Comparison of ENCODE assay signal across 15 cellular contexts in genomic region chr17:332023-332422, GRCh38. TPM values are rescaled to one million over a fixed set of nuclear protein-coding genes. Genes with fewer than 3 reads are reported as not detected.
A peak's percentile ranks its signal among the peaks of the same experiment; 100 is the strongest.
DNase-seq lines count a peak whose midpoint lies in the region; ATAC-seq and TF ChIP-seq lines count a peak whose summit lies in the region.
"Had no signal": no experiment of that assay in that cellular context is flagged by ENCODE, and none has a peak within 500 bp of the region (broad histone marks: within the 10 kb centered on the region; RNA-seq: fewer than 3 reads in every experiment).

No MANE protein-coding gene starts in this region.

- H3K4me3 ChIP-seq in RWPE2 (ENCODE audit: severe bottlenecking) (no peak overlapping the region), dorsolateral prefrontal cortex (peak overlapping the region in 56 of 59 donors; percentile 6 to 67 (median 42)), mucosa of descending colon (no peak overlapping the region), A673 (ENCODE audit: low read depth, low read length, poor library complexity, severe bottlenecking) (no peak overlapping the region), SK-N-SH (ENCODE audit: low read depth in 2 of 2, low read length in 1 of 2) (no peak overlapping the region)
- H3K4me3 ChIP-seq: K562 had no signal

- intact Hi-C loops in dorsolateral prefrontal cortex (cut with DNase I) = no loop called here
- intact Hi-C loops in mucosa of descending colon (cut with DNase I, micrococcal nuclease) = no loop called here
- intact Hi-C loops in A673 (cut with micrococcal nuclease; ENCODE audit: unreplicated experiment) = no loop called here

- in situ Hi-C loops in GM13977 (cut with MboI; ENCODE audit: low pct_unique_long_range_greater_than_20kb, low sequenced_read_pairs, unreplicated experiment) = no loop called here

- POLR2A ChIA-PET in A673 (lab: Charles Lee; ENCODE audit: low non-redundant PET) = no interaction called here
- POLR2A ChIA-PET in SK-N-SH (lab: Yijun Ruan, JAX) = no interaction called here

- H3K9ac ChIP-seq in SK-N-SH = no peak overlapping the region

- H3K27ac Mint-ChIP-seq in stimulated activated effector memory CD8-positive, alpha-beta T cell treated with anti-CD3 and anti-CD28 coated beads, Interleukin-12 subunit alpha, Interleukin-12 subunit beta, amount 100 ng/mL, for 72 hours = peak overlapping the region; percentile 11

- H3K4me1 ChIP-seq in RWPE2 (ENCODE audit: insufficient read depth, poor library complexity, severe bottlenecking) (no peaks in the 10 kb centered on the region), mucosa of descending colon (ENCODE audit: low read depth) (peaks cover 8% of the 10 kb centered on the region), A673 (ENCODE audit: insufficient read depth, low read length, poor library complexity, severe bottlenecking) (peaks cover 16% of the 10 kb centered on the region), SK-N-SH (ENCODE audit: control insufficient read depth in 1 of 2, insufficient read depth in 2 of 2, low read depth in 1 of 2, low read length in 1 of 2) (peaks cover 0 to 8% of the 10 kb centered on the region in 2 experiments; a peak in 1 of 4 replicates)

- CTCF ChIA-PET in A673 (lab: Charles Lee) = no interaction called here
- CTCF ChIA-PET in SK-N-SH (lab: Yijun Ruan, JAX) = no interaction called here

- H3K36me3 ChIP-seq in RWPE2 (ENCODE audit: low read depth) (no peaks in the 10 kb centered on the region), mucosa of descending colon (ENCODE audit: low read depth) (no peaks in the 10 kb centered on the region), A673 (ENCODE audit: insufficient read depth, low read length, poor library complexity, severe bottlenecking) (no peaks in the 10 kb centered on the region), SK-N-SH (replicated peaks in 1 of 2; ENCODE audit: control insufficient read depth in 1 of 2, insufficient read depth in 2 of 2, low read length in 1 of 2) (no peaks in the 10 kb centered on the region)
- H3K36me3 ChIP-seq: neutrophil had no signal

- H3K4me1 Mint-ChIP-seq in stimulated activated effector memory CD8-positive, alpha-beta T cell treated with anti-CD3 and anti-CD28 coated beads, Interleukin-12 subunit alpha, Interleukin-12 subunit beta, amount 100 ng/mL, for 72 hours = peaks cover 27% of the 10 kb centered on the region

- no peak overlapping the region for H2AFZ ChIP-seq in SK-N-SH (ENCODE audit: low read depth)

- no peak overlapping the region for H3K4me2 ChIP-seq in SK-N-SH

- 83% methylated on average over 11 of the region's 11 CpGs for WGBS in SK-N-SH (ENCODE audit: low lambda C conversion rate)

- H3K9me3 Mint-ChIP-seq in stimulated activated effector memory CD8-positive, alpha-beta T cell treated with anti-CD3 and anti-CD28 coated beads, Interleukin-12 subunit alpha, Interleukin-12 subunit beta, amount 100 ng/mL, for 72 hours = no peaks in the 10 kb centered on the region

- H3K9me3 ChIP-seq in RWPE2 (ENCODE audit: severe bottlenecking) = no peaks in the 10 kb centered on the region
- H3K9me3 ChIP-seq in mucosa of descending colon = no peaks in the 10 kb centered on the region
- no peaks in the 10 kb centered on the region for H3K9me3 ChIP-seq in A673 (ENCODE audit: low read depth, low read length, poor library complexity, severe bottlenecking)
- H3K9me3 ChIP-seq in SK-N-SH = no peaks in the 10 kb centered on the region
- H3K9me3 ChIP-seq: neutrophil, upper lobe of left lung had no signal

- no peak for ATAC-seq in RWPE2 (ENCODE audit: low read depth)
- ATAC-seq in mucosa of descending colon = no peak
- no peak for ATAC-seq in stimulated activated effector memory CD8-positive, alpha-beta T cell treated with anti-CD3 and anti-CD28 coated beads, Interleukin-12 subunit alpha, Interleukin-12 subunit beta, amount 100 ng/mL, for 72 hours
- ATAC-seq: K562 had no signal

- peak; percentile 37 for DNase-seq in RWPE2 (ENCODE audit: low spot score)
- peak in 5 of 10 donors; percentile 27 to 39 (median 38) for DNase-seq in dorsolateral prefrontal cortex
- peak in 2 of 3 donors; percentile 7 to 30 for DNase-seq in mucosa of descending colon
- no peak for DNase-seq in stimulated activated effector memory CD8-positive, alpha-beta T cell treated with anti-CD3 and anti-CD28 coated beads, Interleukin-12 subunit alpha, Interleukin-12 subunit beta, amount 100 ng/mL, for 72 hours (ENCODE audit: low spot score in 2 of 2)
- DNase-seq in kidney tubule cell (ENCODE audit: low spot score) = no peak
- DNase-seq in GM13977 (ENCODE audit: low spot score) = no peak
- no peak for DNase-seq in A673 (ENCODE audit: low spot score)
- no peak for DNase-seq in SK-N-SH
- DNase-seq: amniotic stem cell, H7, NCI-H2081 treated with DMSO at 0.1 percent for 48 hours, T-helper 2 cell had no signal

- no peak for TF ChIP-seq CTCF in RWPE2 (IDR thresholded peaks at IDR 0.05; ENCODE audit: poor library complexity, severe bottlenecking)
- no peak for TF ChIP-seq CTCF in dorsolateral prefrontal cortex (IDR thresholded peaks at IDR 0.05 in 54 of 56, conservative IDR thresholded peaks at IDR 0.05 in 2 of 56; ENCODE audit: low read depth in 1 of 56, partially characterized antibody in 56 of 56)
- no peak for TF ChIP-seq CTCF in mucosa of descending colon (IDR thresholded peaks at IDR 0.05)
- TF ChIP-seq CTCF in GM13977 (IDR thresholded peaks at IDR 0.05; ENCODE audit: extremely low read depth, insufficient read depth, missing control alignments) = no peak
- TF ChIP-seq CTCF in A673 (conservative IDR thresholded peaks at IDR 0.05; ENCODE audit: low read depth, low read length) = no peak
- TF ChIP-seq CTCF in SK-N-SH (IDR thresholded peaks at IDR 0.05) = no peak

- no peak for TF ChIP-seq EP300 in SK-N-SH (IDR thresholded peaks at IDR 0.05; ENCODE audit: borderline replicate concordance in 1 of 2, low read depth in 1 of 2, low read length in 1 of 2)

- no TSS peak for BruUV-seq in A673 (replicated peaks; lab: Mats Ljungman, UMichigan)

- H4K20me1 ChIP-seq in SK-N-SH (ENCODE audit: insufficient read depth) = no peaks in the 10 kb centered on the region

- no peak overlapping the region for H3K4me3 Mint-ChIP-seq in stimulated activated effector memory CD8-positive, alpha-beta T cell treated with anti-CD3 and anti-CD28 coated beads, Interleukin-12 subunit alpha, Interleukin-12 subunit beta, amount 100 ng/mL, for 72 hours

- H3K79me2 ChIP-seq in SK-N-SH (ENCODE audit: insufficient read depth) = no peaks in the 10 kb centered on the region

- no peaks in the 10 kb centered on the region for H3K9me2 ChIP-seq in SK-N-SH

- no peak for TF ChIP-seq RAD21 in SK-N-SH (IDR thresholded peaks at IDR 0.05; ENCODE audit: low read length)

- no peaks in the 10 kb centered on the region for H3F3A ChIP-seq in SK-N-SH (replicated peaks; ENCODE audit: insufficient read depth)

- H3K27me3 ChIP-seq in RWPE2 (ENCODE audit: insufficient read depth, poor library complexity, severe bottlenecking) (no peaks in the 10 kb centered on the region), dorsolateral prefrontal cortex (no peaks in the 10 kb centered on the region), A673 (replicated peaks; ENCODE audit: insufficient read depth, low read depth, low read length, poor library complexity) (no peaks in the 10 kb centered on the region), SK-N-SH (ENCODE audit: insufficient read depth) (no peaks in the 10 kb centered on the region)
- H3K27me3 ChIP-seq: upper lobe of left lung had no signal

- H3K27ac ChIP-seq in RWPE2 (ENCODE audit: poor library complexity, severe bottlenecking) (no peak overlapping the region), dorsolateral prefrontal cortex (peak overlapping the region in 56 of 59 donors; percentile 4 to 93 (median 78)), A673 (ENCODE audit: low read depth, low read length, poor library complexity, severe bottlenecking) (no peak overlapping the region), SK-N-SH (ENCODE audit: low read depth in 2 of 2, low read length in 1 of 2) (no peak overlapping the region)
- H3K27ac ChIP-seq: neutrophil had no signal

- H3K36me3 Mint-ChIP-seq in stimulated activated effector memory CD8-positive, alpha-beta T cell treated with anti-CD3 and anti-CD28 coated beads, Interleukin-12 subunit alpha, Interleukin-12 subunit beta, amount 100 ng/mL, for 72 hours = no peaks in the 10 kb centered on the region

TF ChIP-seq in SK-N-SH, 30 proteins besides CTCF, POLR2A, EP300 and RAD21:
- TF ChIP-seq MXI1 (IDR thresholded peaks at IDR 0.05; ENCODE audit: low read depth, low read length) = no peak
- no peak for TF ChIP-seq IRF3 (IDR thresholded peaks at IDR 0.05; ENCODE audit: low read depth, low read length)
TF ChIP-seq in SK-N-SH: peak in this region for 0.

RNA-seq across cellular contexts. Expression of gene RPH3AL, which starts 20.6 kb away (rescaled TPM):
- total RNA-seq in dorsolateral prefrontal cortex = 10 to 100 TPM in 51 of 120 experiments, 1 to 10 TPM in 69; 4.2 to 18.6 (median 9.3) TPM
- 10 to 100 TPM; 24.0 to 44.1 (median 36.7) TPM for total RNA-seq in mucosa of descending colon
- total RNA-seq in A673 (2021) = 0.82 and 1.3 TPM in 2 replicates
- 2.9 and 4.4 TPM in 2 replicates for polyA plus RNA-seq in SK-N-SH (2012; rRNA removed)
- polyA plus RNA-seq in SK-N-SH (2012; cell fraction: cytosol; rRNA removed) = 1.8 and 2.5 TPM in 2 replicates
- polyA plus RNA-seq in SK-N-SH (2012; cell fraction: nucleus; rRNA removed) = 3.0 and 3.6 TPM in 2 replicates

Comparison
In these comparisons a context has a peak if more than half of its experiments do, and no peak if none do; other contexts are left out.
1. DNase-seq: peak in RWPE2 (single experiment) and mucosa of descending colon (2 of 3); none in stimulated activated effector memory CD8-positive, alpha-beta T cell treated with anti-CD3 and anti-CD28 coated beads, Interleukin-12 subunit alpha, Interleukin-12 subunit beta, amount 100 ng/mL, for 72 hours (0 of 2), kidney tubule cell (single experiment), GM13977 (single experiment), A673 (single experiment) and SK-N-SH (single experiment).
2. H3K27ac ChIP-seq: peak in dorsolateral prefrontal cortex (56 of 59); none in RWPE2 (single experiment), A673 (single experiment) and SK-N-SH (0 of 2).
3. H3K4me3 ChIP-seq: peak in dorsolateral prefrontal cortex (56 of 59); none in RWPE2 (single experiment), mucosa of descending colon (single experiment), A673 (single experiment) and SK-N-SH (0 of 2).